ENCODE assay signal across 9 cellular contexts in genomic region chr12:2739832-2740641, GRCh38. TPM values are rescaled to one million over a fixed set of nuclear protein-coding genes. Genes with fewer than 3 reads are reported as not detected.
A peak's percentile ranks its signal among the peaks of the same experiment; 100 is the strongest.
DNase-seq lines count a peak whose midpoint lies in the region; ATAC-seq, FAIRE-seq and TF ChIP-seq lines count a peak whose summit lies in the region.
"Had no signal": no experiment of that assay in that cellular context is flagged by ENCODE, and none has a peak within 500 bp of the region (broad histone marks: within the 10 kb centered on the region; RNA-seq: fewer than 3 reads in every experiment).

No MANE protein-coding gene starts in this region.

- H3K4me1 Mint-ChIP-seq in HFFc6 (ENCODE audit: low read depth), result no peaks in the 10 kb centered on the region

- H3K9me3 ChIP-seq in A549, result no peaks in the 10 kb centered on the region
- H3K9me3 ChIP-seq in adrenal gland (replicated peaks in 1 of 3), result no peaks in the 10 kb centered on the region

- no peak overlapping the region for H3K4me3 Mint-ChIP-seq in HFFc6

- ATAC-seq in A549 (peak in 1 of 2 experiments; percentile 64; a peak in 4 of 6 replicates), HG03354 (IDR thresholded peaks at IDR 0.05; ENCODE audit: poor library complexity, severe bottlenecking, unreplicated experiment) (no peak), HG02938 (IDR thresholded peaks at IDR 0.05; ENCODE audit: unreplicated experiment) (no peak)
- no peak for ATAC-seq in stimulated activated naive CD8-positive, alpha-beta T cell treated with anti-CD3 and anti-CD28 coated beads, Interleukin-15, Interleukin-2, amounts not matched to agents 100 U/mL and 50 U/mL, for 24 hours

- intact Hi-C loops in adrenal gland (cut with DNase I), result loop anchor here in 1 of 2 donors (2.0 kb wide), 1 partner anchor 15 kb away; no protein-coding TSS in a partner anchor

- no peak for TF ChIP-seq EP300 in A549 (IDR thresholded peaks at IDR 0.05)

- H3K27ac ChIP-seq in A549, result no peak overlapping the region
- H3K27ac ChIP-seq in adrenal gland, result no peak overlapping the region

- peak in 1 of 2 experiments; percentile 44 for DNase-seq in A549 (ENCODE audit: low read depth in 1 of 2, low spot score in 1 of 2)
- peak; percentile 60 for DNase-seq in HFFc6
- DNase-seq in adrenal gland, result peak in 4 of 7 donors; percentile 23 to 49 (median 28)
- peak; percentile 60 for DNase-seq in islet precursor cell
- DNase-seq in stimulated activated naive CD8-positive, alpha-beta T cell treated with anti-CD3 and anti-CD28 coated beads, Interleukin-15, Interleukin-2, amounts not matched to agents 100 U/mL and 50 U/mL, for 24 hours, result no peak
- DNase-seq in NCI-H524 treated with DMSO at 0.1 percent for 48 hours (lab: John Stamatoyannopoulos, UW), result no peak

- CTCF ChIA-PET in A549 (lab: Yijun Ruan, JAX), result interaction anchor here (0.6 to 3.0 kb wide), 22 partner anchors 8 to 1578 kb away, joined by 3 to 30 read pairs (median 4); no protein-coding TSS in a partner anchor

- H3K9me3 Mint-ChIP-seq in HFFc6, result no peaks in the 10 kb centered on the region

- WGBS in A549 (ENCODE audit: missing lambda C conversion rate), result 21% methylated on average over 11 of the region's 11 CpGs
- WGBS in adrenal gland, 4 donors, result 46 to 51% (median 47%) methylated on average over 11 of the region's 11 CpGs

- peaks cover 43% of the 10 kb centered on the region for H3K27me3 Mint-ChIP-seq in HFFc6 (ENCODE audit: insufficient read depth)

- H3K4me3 ChIP-seq in A549 (no peak overlapping the region), adrenal gland (no peak overlapping the region)

- TF ChIP-seq CTCF in A549 (IDR thresholded peaks at IDR 0.05) (peak; percentile 56), HFFc6 (IDR thresholded peaks at IDR 0.05) (peak; percentile 84), adrenal gland (IDR thresholded peaks at IDR 0.05) (peak; percentile 26 to 62 (median 56))

- no peak for TF ChIP-seq POLR2A in A549 (IDR thresholded peaks at IDR 0.05; ENCODE audit: low read length)
- no peak for TF ChIP-seq POLR2A in adrenal gland (IDR thresholded peaks at IDR 0.05)

- H3K4me2 ChIP-seq in A549, result no peak overlapping the region

- H3K27ac Mint-ChIP-seq in HFFc6, result no peak overlapping the region

- H3K4me1 ChIP-seq in A549 (no peaks in the 10 kb centered on the region), adrenal gland (replicated peaks in 1 of 2) (no peaks in the 10 kb centered on the region)

- no peaks in the 10 kb centered on the region for H3K36me3 ChIP-seq in adrenal gland (replicated peaks in 1 of 2)

- TF ChIP-seq RAD21 in A549 (conservative IDR thresholded peaks at IDR 0.05 in 1 of 2, IDR thresholded peaks at IDR 0.05 in 1 of 2), result peak; percentile 64 to 75

- POLR2A ChIA-PET in A549 (lab: Yijun Ruan, JAX), result no interaction called here

- H3K36me3 Mint-ChIP-seq in HFFc6 (ENCODE audit: low read depth), result no peaks in the 10 kb centered on the region

- FAIRE-seq in A549 (lab: Jason Lieb, UNC), result no peak
- FAIRE-seq: GM18507 had no signal

- H3K27me3 ChIP-seq in adrenal gland, result no peaks in the 10 kb centered on the region

TF ChIP-seq in A549, 52 proteins besides CTCF, POLR2A, EP300 and RAD21:
- TF ChIP-seq NFE2L2 (conservative IDR thresholded peaks at IDR 0.05; ENCODE audit: low read length), result no peak
- TF ChIP-seq SMC3 (IDR thresholded peaks at IDR 0.05), result peak; percentile 42

RNA-seq across cellular contexts. Expression of gene FKBP4, which starts 54.7 kb away (rescaled TPM):
- polyA plus RNA-seq in A549 (2011; rRNA removed) (108 and 125 TPM in 2 replicates), A549 (2017; fragmentation: RNase III; extraction: RNeasy Plus Mini Kit Qiagen cat#74134 plus additional on column Dnase treatment) (123 to 140 TPM (median 137 TPM) in 3 replicates), adrenal gland (10 to 100 TPM; 18.9 to 83.4 (median 26.5) TPM)
- polyA plus RNA-seq in A549 (2012; cell fraction: cytosol; rRNA removed), result 109 TPM in 2 replicates
- 116 and 128 TPM in 2 replicates for polyA plus RNA-seq in A549 (2012; cell fraction: nucleus; rRNA removed)
- 95.0 and 120 TPM in 2 replicates for polyA minus RNA-seq in A549 (2011; rRNA and poly(A)+ RNA removed)
- 100 to 1,000 TPM in 1 of 6 experiments, 10 to 100 TPM in 5; 62.3 to 105 (median 69.1) TPM for total RNA-seq in HFFc6 (2021; fragmentation: NEBNext Ultra II Directional; extraction: Animal tissue kit (Norgen Biotek cat#: 25700))
- total RNA-seq in adrenal gland, result 100 to 1,000 TPM in 1 of 8 donors, 10 to 100 TPM in 7; 29.8 to 110 (median 55.1) TPM

Comparison
In these comparisons a context has a peak if more than half of its experiments do, and no peak if none do; other contexts are left out.
1. DNase-seq: peak in HFFc6 (single experiment), adrenal gland (4 of 7) and islet precursor cell (single experiment); none in stimulated activated naive CD8-positive, alpha-beta T cell treated with anti-CD3 and anti-CD28 coated beads, Interleukin-15, Interleukin-2, amounts not matched to agents 100 U/mL and 50 U/mL, for 24 hours (single experiment) and NCI-H524 treated with DMSO at 0.1 percent for 48 hours (single experiment).
2. Peak in every context shown above with its lines, with median percentiles within 50 percentile points of each other: CTCF ChIP-seq.